In the genomic region with DNA sequence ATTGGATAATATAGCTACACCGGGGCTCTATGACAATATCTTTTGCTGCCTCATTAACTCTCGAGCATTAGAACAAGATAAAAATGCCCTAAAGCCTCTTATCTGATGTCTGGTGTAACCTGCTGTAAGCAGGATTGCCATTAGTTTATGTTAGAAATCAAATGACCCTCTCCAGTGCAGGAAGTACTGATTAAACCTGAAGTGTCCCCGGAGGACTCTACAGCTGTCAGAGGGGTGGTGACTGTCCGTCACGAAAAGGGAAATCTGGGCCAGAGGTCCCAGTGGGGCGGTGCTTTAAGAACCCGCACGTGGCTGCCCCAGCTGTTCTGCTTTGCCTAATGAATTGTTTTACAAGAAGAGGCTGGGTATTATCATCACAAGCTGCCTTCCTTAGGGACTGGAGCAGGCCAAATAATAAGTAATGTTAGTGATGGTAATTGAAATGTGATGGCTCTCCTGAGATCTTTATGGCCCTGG, we compare ENCODE assay signal across 9 cellular contexts. TPM values are rescaled to one million over a fixed set of nuclear protein-coding genes. Genes with fewer than 3 reads are reported as not detected.
DNase-seq lines count a peak whose midpoint lies in the region; ATAC-seq and TF ChIP-seq lines count a peak whose summit lies in the region.
"Had no signal": no experiment of that assay in that cellular context is flagged by ENCODE, and none has a peak within 500 bp of the region (broad histone marks: within the 10 kb centered on the region; RNA-seq: fewer than 3 reads in every experiment).

No MANE protein-coding gene starts in this region.

- TF ChIP-seq CTCF in GM23338 (conservative IDR thresholded peaks at IDR 0.05; ENCODE audit: low read depth in 2 of 2): no peak
- TF ChIP-seq CTCF in gastroesophageal sphincter (IDR thresholded peaks at IDR 0.05): no peak

- H2AFZ ChIP-seq in GM23338: no peak overlapping the region

- ATAC-seq in GM23338: peak; percentile 58
- ATAC-seq in gastroesophageal sphincter: peak; percentile 83
- peak; percentile 90 for ATAC-seq in sciatic nerve

- DNase-seq in GM23338 (ENCODE audit: low spot score): peak; percentile 29
- DNase-seq in NCI-H345 treated with DMSO at 0.1 percent for 48 hours (lab: John Stamatoyannopoulos, UW; ENCODE audit: unreplicated experiment): peak; percentile 94
- DNase-seq in sciatic nerve (ENCODE audit: low spot score): peak; percentile 71
- DNase-seq in activated T-cell treated with anti-CD3 and anti-CD28 coated beads, Interleukin-2, amount 50 U/mL, for 1 hour: no peak
- DNase-seq in activated CD4-positive, alpha-beta T cell treated with anti-CD3 and anti-CD28 coated beads, Interleukin-2, amount 50 U/mL, for 48 hours: no peak
- no peak for DNase-seq in EL
- no peak for DNase-seq in cerebellum (ENCODE audit: low spot score)

- no peaks in the 10 kb centered on the region for H3K27me3 Mint-ChIP-seq in GM23338 (ENCODE audit: insufficient read depth, low read depth, poor library complexity)

- no peaks in the 10 kb centered on the region for H3K79me2 ChIP-seq in GM23338 (replicated peaks; ENCODE audit: insufficient read depth)

- H3K27me3 ChIP-seq in GM23338 (ENCODE audit: insufficient read depth): no peaks in the 10 kb centered on the region
- no peaks in the 10 kb centered on the region for H3K27me3 ChIP-seq in gastroesophageal sphincter

- H3K27ac Mint-ChIP-seq in GM23338: no peak overlapping the region; the same call in 1 of the 2 replicates

- H3K9me2 ChIP-seq in GM23338 (ENCODE audit: insufficient read depth): no peaks in the 10 kb centered on the region

- H3K4me3 ChIP-seq in GM23338 (no peak overlapping the region), gastroesophageal sphincter (no peak overlapping the region)

- no peaks in the 10 kb centered on the region for H3K9me3 Mint-ChIP-seq in GM23338

- no peak overlapping the region for H3K4me3 Mint-ChIP-seq in GM23338

- no peak overlapping the region for H3K4me2 ChIP-seq in GM23338

- H3F3A ChIP-seq in GM23338 (replicated peaks; ENCODE audit: low read depth): no peaks in the 10 kb centered on the region

- TF ChIP-seq POLR2A in gastroesophageal sphincter (IDR thresholded peaks at IDR 0.05): no peak

- H3K4me1 ChIP-seq in GM23338 (ENCODE audit: insufficient read depth): no peaks in the 10 kb centered on the region
- peaks cover 0 to 24% (median 3%) of the 10 kb centered on the region in 3 donors for H3K4me1 ChIP-seq in gastroesophageal sphincter

- intact Hi-C loops in sciatic nerve (cut with DNase I): no loop called here

- no peaks in the 10 kb centered on the region for H3K9me3 ChIP-seq in gastroesophageal sphincter

- H3K36me3 Mint-ChIP-seq in GM23338 (ENCODE audit: low read depth): no peaks in the 10 kb centered on the region

- no peaks in the 10 kb centered on the region for H4K20me1 ChIP-seq in GM23338 (replicated peaks; ENCODE audit: insufficient read depth)

- H3K4me1 Mint-ChIP-seq in GM23338: peaks cover 7% of the 10 kb centered on the region

- no peak for TF ChIP-seq EP300 in gastroesophageal sphincter (IDR thresholded peaks at IDR 0.05)

- no peak overlapping the region for H3K27ac ChIP-seq in GM23338 (ENCODE audit: low read depth)
- peak overlapping the region in 2 of 4 donors; percentile 12 to 20 for H3K27ac ChIP-seq in gastroesophageal sphincter
- H3K27ac ChIP-seq: HL-60 had no signal

- WGBS in gastroesophageal sphincter (ENCODE audit: low coverage in 1 of 2), 2 donors: 27% methylated on average over 8 of the region's 8 CpGs

- H3K36me3 ChIP-seq in GM23338 (ENCODE audit: insufficient read depth): no peaks in the 10 kb centered on the region
- no peaks in the 10 kb centered on the region for H3K36me3 ChIP-seq in gastroesophageal sphincter

TF ChIP-seq in GM23338, 12 proteins besides CTCF, POLR2A, EP300 and RAD21:
- no peak for TF ChIP-seq EZH2phosphoT487 (IDR thresholded peaks at IDR 0.05; ENCODE audit: unreplicated experiment)

RNA-seq across cellular contexts. Expression of a gene that starts 55.7 kb away (rescaled TPM):
- 8.6 and 10.7 TPM in 2 replicates for total RNA-seq in GM23338 (2014; rRNA removed; shearing (Covaris generic))
- 9.1 and 10.8 TPM in 2 replicates for polyA plus RNA-seq in GM23338 (2016; fragmentation: Nextera tagmentation; extraction: Ambion mirVana)
- total RNA-seq in gastroesophageal sphincter (10 to 100 TPM in 2 of 4 donors, 1 to 10 TPM in 2; 8.1 to 15.9 (median 9.9) TPM), sciatic nerve (8.5 TPM), cerebellum (17.0 TPM)

RNA-seq across cellular contexts. Expression of a gene that starts 56.2 kb away (rescaled TPM):
- 20.7 and 28.0 TPM in 2 replicates for total RNA-seq in GM23338 (2014; rRNA removed; shearing (Covaris generic))
- polyA plus RNA-seq in GM23338 (2016; fragmentation: Nextera tagmentation; extraction: Ambion mirVana): 14.6 and 16.1 TPM in 2 replicates
- total RNA-seq in gastroesophageal sphincter (10 to 100 TPM; 47.9 to 70.5 (median 61.3) TPM), sciatic nerve (85.5 TPM), cerebellum (50.2 TPM)

Comparison
In these comparisons a context has a peak if more than half of its experiments do, and no peak if none do; other contexts are left out.
1. DNase-seq: peak in GM23338 (single experiment), NCI-H345 treated with DMSO at 0.1 percent for 48 hours (single experiment) and sciatic nerve (single experiment); none in activated T-cell treated with anti-CD3 and anti-CD28 coated beads, Interleukin-2, amount 50 U/mL, for 1 hour (single experiment), activated CD4-positive, alpha-beta T cell treated with anti-CD3 and anti-CD28 coated beads, Interleukin-2, amount 50 U/mL, for 48 hours (0 of 2), EL (single experiment) and cerebellum (single experiment).
2. Peak in every context shown above with its lines, with median percentiles within 50 percentile points of each other: ATAC-seq.